Comparison of ENCODE assay signal across 13 cellular contexts in the genomic region with DNA sequence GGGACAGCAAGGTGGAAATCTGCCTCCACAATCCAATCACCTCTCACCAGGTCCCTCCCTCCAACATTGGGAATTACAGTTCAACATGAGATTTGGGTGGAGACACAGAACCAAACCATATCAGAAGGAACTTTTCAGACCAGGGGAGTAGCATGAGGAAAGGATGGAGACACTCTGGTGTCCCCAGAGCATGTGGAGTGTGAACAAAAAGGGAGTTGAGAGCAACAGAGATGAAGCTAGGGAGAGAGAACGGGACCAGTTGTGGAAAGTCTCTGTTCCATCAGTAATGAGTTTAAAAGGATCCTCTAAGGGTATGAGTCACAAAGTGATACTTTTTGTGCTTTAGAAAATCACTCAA.
"Had no signal": no experiment of that assay in that cellular context is flagged by ENCODE, and none has a peak within 500 bp of the region (broad histone marks: within the 10 kb centered on the region; RNA-seq: fewer than 3 reads in every experiment).

No MANE protein-coding gene starts in this region.

- H3K4me1 ChIP-seq: adrenal gland, psoas muscle, testis had no signal

- DNase-seq: activated CD8-positive, alpha-beta memory T cell treated with anti-CD3 and anti-CD28 coated beads for 24 hours; activated gamma-delta T cell treated with Interleukin-2 at 50 U/mL for 16 hours; adrenal gland; effector CD4-positive, alpha-beta T cell; heart left ventricle; nephron progenitor cell; psoas muscle; stimulated activated CD4-positive, alpha-beta T cell treated with anti-CD3 and anti-CD28 coated beads, Interleukin-2, amount 100 ng/mL, for 24 hours; stimulated activated naive CD4-positive, alpha-beta T cell treated with Interleukin-2 at 50 U/mL for 16 hours; testis had no signal

- H3K4me3 Mint-ChIP-seq: memory B cell, nephron progenitor cell had no signal

- H3K36me3 ChIP-seq: adrenal gland, heart left ventricle had no signal

- H3K4me3 ChIP-seq: adrenal gland, coronary artery, heart left ventricle, psoas muscle, testis had no signal

- H3K27me3 ChIP-seq: adrenal gland, heart left ventricle, testis had no signal

- H3K27ac ChIP-seq: adrenal gland, coronary artery, psoas muscle, testis, VCaP had no signal

- H3K4me1 Mint-ChIP-seq: memory B cell, nephron progenitor cell had no signal

- H3K27ac Mint-ChIP-seq: memory B cell, nephron progenitor cell had no signal

- ATAC-seq: psoas muscle had no signal

- H3K9me3 ChIP-seq: adrenal gland, psoas muscle, testis had no signal
